Comparison of ENCODE assay signal across 11 cellular contexts in the genomic region with DNA sequence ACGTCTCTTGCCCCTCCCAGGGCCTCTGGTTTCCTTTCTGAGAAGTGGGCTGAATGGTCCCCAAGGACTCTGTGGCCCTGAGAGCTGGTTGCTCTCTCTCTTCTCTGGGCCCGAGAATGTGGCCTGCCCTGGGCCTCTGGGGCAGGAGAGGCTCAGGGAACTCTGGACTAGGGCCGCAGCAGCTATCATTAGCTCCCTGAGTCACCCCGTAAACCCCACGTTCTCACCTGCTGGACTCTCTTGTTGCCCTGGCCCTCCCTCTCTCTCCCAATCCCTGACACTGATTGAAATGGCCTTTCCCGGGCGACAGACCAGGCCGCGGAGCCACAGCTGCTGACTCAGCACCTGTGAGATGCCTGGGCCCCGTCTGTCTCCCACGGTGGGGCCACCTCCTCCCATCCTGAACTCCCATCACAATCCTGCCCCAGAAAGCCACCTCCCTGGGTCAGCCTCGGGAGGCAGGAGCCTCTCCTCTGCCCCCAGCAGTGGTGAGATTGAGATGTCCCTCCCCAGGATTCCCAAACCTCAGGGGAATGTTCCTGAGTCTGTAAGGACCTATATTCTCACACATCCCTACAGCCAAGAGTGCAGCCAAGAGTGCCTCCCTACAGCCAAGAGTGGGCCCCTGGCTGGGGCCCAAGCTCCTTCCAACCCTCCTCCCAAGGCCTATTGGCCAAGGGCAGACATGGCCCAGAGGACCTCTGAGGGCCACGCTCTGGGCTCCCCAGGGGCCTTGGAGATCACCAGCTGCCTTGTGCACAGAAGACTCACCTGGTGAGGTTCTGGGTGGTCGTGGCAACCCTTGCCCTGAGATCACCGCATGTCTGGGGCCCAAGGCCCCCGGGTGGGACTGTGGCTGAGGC. TPM values are rescaled to one million over a fixed set of nuclear protein-coding genes. Genes with fewer than 3 reads are reported as not detected.
DNase-seq lines count a peak whose midpoint lies in the region; ATAC-seq, FAIRE-seq and TF ChIP-seq lines count a peak whose summit lies in the region.
"Had no signal": no experiment of that assay in that cellular context is flagged by ENCODE, and none has a peak within 500 bp of the region (broad histone marks: within the 10 kb centered on the region; RNA-seq: fewer than 3 reads in every experiment).

No MANE protein-coding gene starts in this region.

- peak overlapping the region; percentile 56 for H3K27ac Mint-ChIP-seq in T-helper 17 cell

- H3K36me3 Mint-ChIP-seq in T-helper 17 cell (ENCODE audit: low read depth) = peaks cover 2% of the 10 kb centered on the region

- peak; percentile 29 for DNase-seq in ELF-1 (ENCODE audit: low read depth, low spot score)
- peak; percentile 35 for DNase-seq in H54 (ENCODE audit: insufficient read length, low spot score)
- DNase-seq in T-helper 17 cell = no peak
- DNase-seq in myocyte (ENCODE audit: low read depth) = peak; percentile 72
- DNase-seq in D341Med (ENCODE audit: low spot score) = no peak
- DNase-seq in HTR-8/SVneo (ENCODE audit: insufficient read length, low spot score) = no peak
- no peak for DNase-seq in GM10266 (ENCODE audit: extremely low spot score)
- DNase-seq: NCI-H1436 treated with DMSO at 0.1 percent for 48 hours had no signal

- TF ChIP-seq POLR2A in H54 (IDR thresholded peaks at IDR 0.05; ENCODE audit: low read depth, low read length) = no peak

- H3K9me3 ChIP-seq in T-helper 17 cell (ENCODE audit: control insufficient read depth, low read length, poor library complexity, severe bottlenecking) = no peaks in the 10 kb centered on the region
- H3K9me3 ChIP-seq: BE2C had no signal

- TF ChIP-seq CTCF in GM10266 (IDR thresholded peaks at IDR 0.05; ENCODE audit: control insufficient read depth, insufficient read depth, low read depth, missing control alignments) = no peak

- H3K4me3 Mint-ChIP-seq in T-helper 17 cell = no peak overlapping the region

- FAIRE-seq in H54 (lab: Jason Lieb, UNC) = no peak
- FAIRE-seq in HTR-8/SVneo (lab: Jason Lieb, UNC) = no peak
- FAIRE-seq: RCC 7860 had no signal

- ATAC-seq in T-helper 17 cell (no peak), GM18858 (IDR thresholded peaks at IDR 0.05; ENCODE audit: unreplicated experiment) (no peak)

- peaks cover 18% of the 10 kb centered on the region for H3K27me3 Mint-ChIP-seq in T-helper 17 cell

- H3K4me1 Mint-ChIP-seq in T-helper 17 cell = peaks cover 9% of the 10 kb centered on the region

RNA-seq across cellular contexts. Expression of gene TRPV3, which starts 0.5 kb away (rescaled TPM):
- total RNA-seq in T-helper 17 cell = under 1 TPM; 0.27 to 0.55 TPM
- 0.08 and 0.26 TPM in 2 replicates for total RNA-seq in myocyte
- 0.16 TPM for polyA plus RNA-seq in myocyte (2012)

RNA-seq across cellular contexts. Expression of gene TRPV1, which starts 52.1 kb away (rescaled TPM):
- total RNA-seq in T-helper 17 cell = 1 to 10 TPM; 3.2 to 4.0 TPM
- total RNA-seq in myocyte = 0.99 and 1.3 TPM in 2 replicates
- polyA plus RNA-seq in myocyte (2012) = 1.8 TPM

Comparison
In these comparisons a context has a peak if more than half of its experiments do, and no peak if none do; other contexts are left out.
1. DNase-seq: peak in ELF-1 (single experiment), H54 (single experiment) and myocyte (single experiment); none in T-helper 17 cell (0 of 3), D341Med (single experiment), HTR-8/SVneo (single experiment) and GM10266 (single experiment).